ENCODE assay signal across 8 cellular contexts in genomic region chr19:12052571-12053169, GRCh38. TPM values are rescaled to one million over a fixed set of nuclear protein-coding genes. Genes with fewer than 3 reads are reported as not detected.
A peak's percentile ranks its signal among the peaks of the same experiment; 100 is the strongest.
DNase-seq lines count a peak whose midpoint lies in the region; ATAC-seq and TF ChIP-seq lines count a peak whose summit lies in the region.

TSS of gene ZNF878 (minus strand) at chr19:12052961. CDS start at chr19:12052801, 160 bp downstream.

- no peak for TF ChIP-seq CTCF in Peyer's patch (IDR thresholded peaks at IDR 0.05)
- TF ChIP-seq CTCF in glutamatergic neuron (IDR thresholded peaks at IDR 0.05; ENCODE audit: partially characterized antibody, unreplicated experiment) = no peak
- TF ChIP-seq CTCF in transverse colon (IDR thresholded peaks at IDR 0.05) = no peak

- intact Hi-C loops in transverse colon (cut with DNase I; ENCODE audit: low total_unique reads) = no loop called here

- peak within 1 kb of the TSS; percentile 67 for H2BK15ac ChIP-seq in neuronal stem cell (ENCODE audit: low read length)

- peak within 1 kb of the TSS; percentile 82 for H3K14ac ChIP-seq in neuronal stem cell (ENCODE audit: low read length)

- TF ChIP-seq POLR2A in Peyer's patch (IDR thresholded peaks at IDR 0.05) = peak; percentile 42 to 77
- peak; percentile 76 for TF ChIP-seq POLR2A in transverse colon (IDR thresholded peaks at IDR 0.05)

- TF ChIP-seq EP300 in transverse colon (IDR thresholded peaks at IDR 0.05; ENCODE audit: low read depth) = no peak

- WGBS in neuronal stem cell (ENCODE audit: extremely low coverage in 2 of 2, insufficient read length in 2 of 2, insufficient replicate concordance in 1 of 2), 2 donors = no CpG with 5 or more reads among the region's 39 CpGs
- 2% methylated on average over 32 of the region's 39 CpGs; no CpG with 5 or more reads in 1 of the 2 donors for WGBS in transverse colon (ENCODE audit: low coverage in 1 of 2), 2 donors

- H3K27ac Mint-ChIP-seq in activated naive CD4-positive, alpha-beta T cell treated with anti-CD3 and anti-CD28 coated beads, Interleukin-2, amount 50 U/mL, for 24 hours = peak within 1 kb of the TSS; percentile 49
- H3K27ac Mint-ChIP-seq in glutamatergic neuron (ENCODE audit: unreplicated experiment) = peak within 1 kb of the TSS; percentile 77

- H2AK5ac ChIP-seq in neuronal stem cell (ENCODE audit: low read depth, low read length) = no peak within 1 kb of the TSS

- DNase-seq in COLO829 (ENCODE audit: low spot score) = peak; percentile 53
- DNase-seq in HT-29 (ENCODE audit: low spot score) = peak; percentile 63
- DNase-seq in Peyer's patch = peak; percentile 82 to 93 (median 86)
- DNase-seq in glutamatergic neuron = peak; percentile 95
- peak; percentile 93 for DNase-seq in neuronal stem cell (ENCODE audit: low spot score)
- peak; percentile 93 for DNase-seq in transverse colon

- H3K4me2 ChIP-seq in neuronal stem cell (ENCODE audit: insufficient read depth, low read length, poor library complexity, severe bottlenecking) = peak within 1 kb of the TSS; percentile 93

- H3K9me3 Mint-ChIP-seq in activated naive CD4-positive, alpha-beta T cell treated with anti-CD3 and anti-CD28 coated beads, Interleukin-2, amount 50 U/mL, for 24 hours = no peaks in the 10 kb centered on the region
- peaks cover 6% of the 10 kb centered on the region for H3K9me3 Mint-ChIP-seq in glutamatergic neuron (ENCODE audit: unreplicated experiment)

- H3K27me3 ChIP-seq in Peyer's patch = no peaks in the 10 kb centered on the region
- no peaks in the 10 kb centered on the region for H3K27me3 ChIP-seq in neuronal stem cell (ENCODE audit: control insufficient read depth in 3 of 3, insufficient read depth in 3 of 3, low read depth in 1 of 3, low read length in 3 of 3)
- H3K27me3 ChIP-seq in transverse colon = no peaks in the 10 kb centered on the region

- peaks cover 2% of the 10 kb centered on the region for H3K36me3 Mint-ChIP-seq in activated naive CD4-positive, alpha-beta T cell treated with anti-CD3 and anti-CD28 coated beads, Interleukin-2, amount 50 U/mL, for 24 hours
- H3K36me3 Mint-ChIP-seq in glutamatergic neuron (ENCODE audit: unreplicated experiment) = peaks cover 6% of the 10 kb centered on the region

- H3K36me3 ChIP-seq in Peyer's patch (no peaks in the 10 kb centered on the region), neuronal stem cell (replicated peaks in 1 of 2; ENCODE audit: control insufficient read depth in 2 of 2, insufficient read depth in 2 of 2, low read length in 2 of 2) (no peaks in the 10 kb centered on the region), transverse colon (no peaks in the 10 kb centered on the region)

- H3K79me1 ChIP-seq in neuronal stem cell (ENCODE audit: low read depth, low read length) = no peaks in the 10 kb centered on the region

- H3K4me3 Mint-ChIP-seq in activated naive CD4-positive, alpha-beta T cell treated with anti-CD3 and anti-CD28 coated beads, Interleukin-2, amount 50 U/mL, for 24 hours = peak within 1 kb of the TSS; percentile 89
- peak within 1 kb of the TSS; percentile 93 for H3K4me3 Mint-ChIP-seq in glutamatergic neuron (ENCODE audit: unreplicated experiment)

- no peak within 1 kb of the TSS for H3K4ac ChIP-seq in neuronal stem cell (ENCODE audit: low read length)

- H3K9ac ChIP-seq in neuronal stem cell (ENCODE audit: low read depth, low read length, poor library complexity) = peak within 1 kb of the TSS; percentile 88

- peak within 1 kb of the TSS; percentile 91 for H2AFZ ChIP-seq in neuronal stem cell (ENCODE audit: low read length)

- peak within 1 kb of the TSS; percentile 96 for H3K23ac ChIP-seq in neuronal stem cell (ENCODE audit: low read depth, low read length, poor library complexity)

- peaks cover 13% of the 10 kb centered on the region for H3K4me1 Mint-ChIP-seq in activated naive CD4-positive, alpha-beta T cell treated with anti-CD3 and anti-CD28 coated beads, Interleukin-2, amount 50 U/mL, for 24 hours
- peaks cover 3% of the 10 kb centered on the region for H3K4me1 Mint-ChIP-seq in glutamatergic neuron (ENCODE audit: low read depth, unreplicated experiment)

- no peak within 1 kb of the TSS for H2BK120ac ChIP-seq in neuronal stem cell (ENCODE audit: low read depth, low read length)

- H4K91ac ChIP-seq in neuronal stem cell (ENCODE audit: low read depth, low read length, poor library complexity) = no peak within 1 kb of the TSS

- H3K4me3 ChIP-seq in Peyer's patch = peak within 1 kb of the TSS; percentile 55 to 73 (median 61)
- peak within 1 kb of the TSS; percentile 60 to 87 for H3K4me3 ChIP-seq in neuronal stem cell (ENCODE audit: low read length in 2 of 2)
- peak within 1 kb of the TSS; percentile 59 to 89 (median 64) for H3K4me3 ChIP-seq in transverse colon

- H3K27me3 Mint-ChIP-seq in activated naive CD4-positive, alpha-beta T cell treated with anti-CD3 and anti-CD28 coated beads, Interleukin-2, amount 50 U/mL, for 24 hours = peaks cover 3% of the 10 kb centered on the region
- H3K27me3 Mint-ChIP-seq in glutamatergic neuron (ENCODE audit: unreplicated experiment) = peaks cover 4% of the 10 kb centered on the region

- ATAC-seq in GM19468 (IDR thresholded peaks at IDR 0.05; ENCODE audit: extremely low read depth, unreplicated experiment) = peak; percentile 68

- in situ Hi-C loops in transverse colon (cut with MboI; ENCODE audit: low pct_ligation_motif_present in 1 of 4, low pct_unique_long_range_greater_than_20kb in 1 of 4, low sequenced_read_pairs in 3 of 4) = loop anchor here in 2 of 4 donors (10.0 kb wide), 1 partner anchor 92 kb away; the partner anchor contains the start of gene ZNF20 (in 2 of the 2)

- H3K27ac ChIP-seq in Peyer's patch (peak within 1 kb of the TSS; percentile 27 to 70 (median 60)), neuronal stem cell (replicated peaks; ENCODE audit: low read length) (peak within 1 kb of the TSS; percentile 95), transverse colon (peak within 1 kb of the TSS; percentile 75 to 85 (median 82))

- no peak within 1 kb of the TSS for H4K8ac ChIP-seq in neuronal stem cell (ENCODE audit: low read depth, low read length)

- H3K18ac ChIP-seq in neuronal stem cell (ENCODE audit: low read length) = peak within 1 kb of the TSS; percentile 99

- H3K9me3 ChIP-seq in Peyer's patch (no peaks in the 10 kb centered on the region), neuronal stem cell (replicated peaks in 1 of 2; ENCODE audit: control insufficient read depth in 2 of 2, insufficient read depth in 1 of 2, low read depth in 1 of 2, low read length in 2 of 2) (peaks cover 2 to 23% of the 10 kb centered on the region in 2 donors), transverse colon (no peaks in the 10 kb centered on the region)

- no peak within 1 kb of the TSS for H2BK12ac ChIP-seq in neuronal stem cell (ENCODE audit: low read length)

- H3K4me1 ChIP-seq in Peyer's patch = peaks cover 0 to 11% (median 2%) of the 10 kb centered on the region in 4 donors
- peaks cover 0 to 5% of the 10 kb centered on the region in 2 donors for H3K4me1 ChIP-seq in neuronal stem cell (ENCODE audit: control insufficient read depth in 2 of 2, insufficient read depth in 1 of 2, low read depth in 1 of 2, low read length in 2 of 2)
- H3K4me1 ChIP-seq in transverse colon = peaks cover 0 to 19% (median 13%) of the 10 kb centered on the region in 4 donors

- no peak within 1 kb of the TSS for H2BK5ac ChIP-seq in neuronal stem cell (ENCODE audit: low read length)

RNA-seq across cellular contexts. Expression of gene ZNF878, which starts in this region (rescaled TPM):
- 0.16 TPM in 1 of 2 replicates, not detected in the other for total RNA-seq in HT-29 (2014; rRNA removed; shearing (Covaris generic))
- total RNA-seq in Peyer's patch = not detected
- 1.6 TPM for total RNA-seq in glutamatergic neuron (ENCODE audit: unreplicated experiment)
- 0.57 TPM for polyA plus RNA-seq in neuronal stem cell (2013, experiment 1 of 2)
- 0.42 TPM for polyA plus RNA-seq in neuronal stem cell (2013, experiment 2 of 2)
- under 1 TPM in 1 of 4 donors, not detected in 3; 0.32 TPM for total RNA-seq in transverse colon

Comparison
In these comparisons a context has a peak if more than half of its experiments do, and no peak if none do; other contexts are left out.
1. Peak in every context shown above with its lines: DNase-seq, ATAC-seq, H3K4me3 ChIP-seq and H3K27ac ChIP-seq.
2. Peak in DNase-seq in HT-29; RNA of the gene not detected or under 1 TPM.
3. Peak in DNase-seq, H3K4me3 ChIP-seq and H3K27ac ChIP-seq in Peyer's patch; RNA of the gene not detected or under 1 TPM.
4. Peak in DNase-seq, H3K4me3 ChIP-seq and H3K27ac ChIP-seq in transverse colon; RNA of the gene not detected or under 1 TPM.